In the genomic region with DNA sequence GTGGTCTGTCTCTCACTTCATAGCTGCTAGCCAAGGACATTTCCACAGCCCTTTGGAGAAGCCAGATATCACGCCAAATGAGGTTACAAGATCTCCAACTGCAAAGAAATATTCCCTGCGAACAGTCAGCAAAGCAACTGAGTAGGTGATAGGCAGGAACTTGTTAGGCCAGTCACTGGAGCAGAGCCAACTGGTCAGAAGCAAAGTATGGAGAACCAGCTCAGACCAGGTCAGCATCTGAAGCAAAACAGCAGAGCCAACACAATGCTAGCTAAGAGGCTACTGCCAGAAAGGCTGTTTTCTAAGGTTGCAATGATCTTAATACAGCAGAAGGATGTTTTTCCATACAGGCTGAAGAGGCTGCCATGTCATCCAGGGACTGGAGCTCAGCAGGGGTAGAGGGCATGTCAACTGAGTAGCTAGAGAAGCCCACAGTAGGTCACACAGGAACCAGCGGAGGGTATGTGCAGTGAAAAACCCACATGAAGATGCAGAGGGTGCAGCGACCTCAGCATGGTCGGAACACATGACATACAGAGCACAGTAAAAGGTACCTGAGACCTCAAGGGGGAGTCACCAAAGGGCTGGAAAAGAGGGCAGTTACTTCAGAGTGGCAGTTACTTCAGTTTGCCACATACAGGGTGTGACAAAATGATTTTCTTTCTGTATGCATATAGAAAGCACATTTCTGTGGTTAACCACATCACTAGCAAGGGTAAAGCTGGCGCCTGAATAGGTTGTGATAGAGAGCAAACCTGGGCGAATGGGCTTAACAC, we compare ENCODE assay signal across 10 cellular contexts. TPM values are rescaled to one million over a fixed set of nuclear protein-coding genes. Genes with fewer than 3 reads are reported as not detected.
A peak's percentile ranks its signal among the peaks of the same experiment; 100 is the strongest.
DNase-seq lines count a peak whose midpoint lies in the region; ATAC-seq and TF ChIP-seq lines count a peak whose summit lies in the region.
"Had no signal": no experiment of that assay in that cellular context is flagged by ENCODE, and none has a peak within 500 bp of the region (broad histone marks: within the 10 kb centered on the region; RNA-seq: fewer than 3 reads in every experiment).

No MANE protein-coding gene starts in this region.

- 79% methylated on average over 6 of the region's 7 CpGs for WGBS in SK-N-SH (ENCODE audit: low lambda C conversion rate)

- 0 out of 2 replicates have a peak, but pooled peaks have one; percentile 16 for ATAC-seq in HCT116
- ATAC-seq in HG02884 (IDR thresholded peaks at IDR 0.05; ENCODE audit: unreplicated experiment): no peak

- TF ChIP-seq CTCF in HCT116 (IDR thresholded peaks at IDR 0.05 in 2 of 3, conservative IDR thresholded peaks at IDR 0.05 in 1 of 3; ENCODE audit: borderline replicate concordance in 1 of 3, insufficient read depth in 1 of 3, low read depth in 2 of 3, low read length in 2 of 3): no peak
- TF ChIP-seq CTCF in uterus (IDR thresholded peaks at IDR 0.05): no peak
- TF ChIP-seq CTCF in SK-N-SH (IDR thresholded peaks at IDR 0.05): no peak

- H3K9me3 Mint-ChIP-seq in T-helper 2 cell treated with Interferon-gamma antibody and Interleukin-4, amounts not matched to agents 5 μg/mL and 100 μg/mL, for 36 hours: no peaks in the 10 kb centered on the region
- H3K9me3 Mint-ChIP-seq: nephron progenitor cell had no signal

- no peak overlapping the region for H3K4me2 ChIP-seq in HCT116 (ENCODE audit: low read length)
- H3K4me2 ChIP-seq in SK-N-SH: no peak overlapping the region

- peak overlapping the region; percentile 85 for H3K4me3 Mint-ChIP-seq in T-helper 2 cell treated with Interferon-gamma antibody and Interleukin-4, amounts not matched to agents 5 μg/mL and 100 μg/mL, for 36 hours
- H3K4me3 Mint-ChIP-seq: nephron progenitor cell had no signal

- H3K9ac ChIP-seq in HCT116 (ENCODE audit: low read length) (no peak overlapping the region), SK-N-SH (no peak overlapping the region)

- TF ChIP-seq RAD21 in HCT116 (IDR thresholded peaks at IDR 0.05; ENCODE audit: low read depth): no peak
- TF ChIP-seq RAD21 in SK-N-SH (IDR thresholded peaks at IDR 0.05; ENCODE audit: low read length): no peak

- H3K27me3 Mint-ChIP-seq in T-helper 2 cell treated with Interferon-gamma antibody and Interleukin-4, amounts not matched to agents 5 μg/mL and 100 μg/mL, for 36 hours (ENCODE audit: low read depth): no peaks in the 10 kb centered on the region

- H3K27me3 ChIP-seq in HCT116 (ENCODE audit: insufficient read depth, low read length) (no peaks in the 10 kb centered on the region), uterus (no peaks in the 10 kb centered on the region), SK-N-SH (ENCODE audit: insufficient read depth) (no peaks in the 10 kb centered on the region)

- RAD21 ChIA-PET in HCT116 (lab: Charles Lee; ENCODE audit: low non-redundant PET in 1 of 2, low total read pairs in 2 of 2, uncharacterized antibody in 2 of 2, unreplicated experiment in 2 of 2): no interaction called here

- H3K4me1 ChIP-seq in HCT116 (ENCODE audit: control insufficient read depth in 1 of 2, insufficient read depth in 2 of 2, low read length in 2 of 2): peaks cover 0 to 4% of the 10 kb centered on the region in 2 experiments; a peak in 1 of 4 replicates
- H3K4me1 ChIP-seq in uterus: no peaks in the 10 kb centered on the region
- peaks cover 0 to 13% of the 10 kb centered on the region in 2 experiments; a peak in 1 of 4 replicates for H3K4me1 ChIP-seq in SK-N-SH (ENCODE audit: control insufficient read depth in 1 of 2, insufficient read depth in 2 of 2, low read depth in 1 of 2, low read length in 1 of 2)

- H3K36me3 ChIP-seq in HCT116 (ENCODE audit: control insufficient read depth in 1 of 2, insufficient read depth in 2 of 2, low read length in 2 of 2) (peaks cover 20 to 28% of the 10 kb centered on the region in 2 experiments; a peak in 3 of 4 replicates), uterus (no peaks in the 10 kb centered on the region), SK-N-SH (replicated peaks in 1 of 2; ENCODE audit: control insufficient read depth in 1 of 2, insufficient read depth in 2 of 2, low read length in 1 of 2) (peaks cover 0 to 2% of the 10 kb centered on the region in 2 experiments)

- POLR2A ChIA-PET in HCT116 (lab: Charles Lee): interaction anchor here (0.6 to 1.4 kb wide), 2 partner anchors 10 to 603 kb away, joined by 3 read pairs; no protein-coding TSS in a partner anchor
- POLR2A ChIA-PET in SK-N-SH (lab: Yijun Ruan, JAX): no interaction called here

- H3K9me2 ChIP-seq in HCT116 (ENCODE audit: insufficient read depth): no peaks in the 10 kb centered on the region
- H3K9me2 ChIP-seq in SK-N-SH: no peaks in the 10 kb centered on the region

- DNase-seq in HCT116 (ENCODE audit: low read depth, low spot score) (no peak), uterus (no peak), dedifferentiated amniotic fluid mesenchymal stem cell (ENCODE audit: extremely low spot score) (no peak), SK-N-SH (no peak)
- DNase-seq in T-helper 2 cell treated with Interferon-gamma antibody and Interleukin-4, amounts not matched to agents 5 μg/mL and 100 μg/mL, for 36 hours (ENCODE audit: low spot score): peak; percentile 77
- DNase-seq in activated naive CD4-positive, alpha-beta T cell treated with anti-CD3 and anti-CD28 coated beads, Interleukin-2, amount 50 U/mL, for 16 hours: peak; percentile 60
- peak; percentile 45 for DNase-seq in stimulated activated CD8-positive, alpha-beta memory T cell treated with anti-CD3 and anti-CD28 coated beads, Interleukin-12 subunit alpha, Interleukin-12 subunit beta, amount 100 ng/mL, for 1 hour (ENCODE audit: low read depth)
- DNase-seq: nephron progenitor cell had no signal

- peak overlapping the region; percentile 93 for H3K27ac Mint-ChIP-seq in T-helper 2 cell treated with Interferon-gamma antibody and Interleukin-4, amounts not matched to agents 5 μg/mL and 100 μg/mL, for 36 hours
- H3K27ac Mint-ChIP-seq: nephron progenitor cell had no signal

- peaks cover 73% of the 10 kb centered on the region for H3K4me1 Mint-ChIP-seq in T-helper 2 cell treated with Interferon-gamma antibody and Interleukin-4, amounts not matched to agents 5 μg/mL and 100 μg/mL, for 36 hours (ENCODE audit: low read depth)
- H3K4me1 Mint-ChIP-seq: nephron progenitor cell had no signal

- no peaks in the 10 kb centered on the region for H3F3A ChIP-seq in SK-N-SH (replicated peaks; ENCODE audit: insufficient read depth)

- CTCF ChIA-PET in HCT116 (lab: Charles Lee) (interaction anchor here (1.4 to 1.8 kb wide), 4 partner anchors 8 to 76 kb away, joined by 3 to 9 read pairs (median 6); no protein-coding TSS in a partner anchor), SK-N-SH (lab: Yijun Ruan, JAX) (interaction anchor here (0.6 to 14.3 kb wide), 15 partner anchors 8 to 368 kb away, joined by 3 to 150 read pairs (median 7); a partner anchor contains a TSS)

- intact Hi-C loops in HCT116 (cut with micrococcal nuclease) (loop anchor here (10.0 kb wide), 1 partner anchor 656 kb away; no protein-coding TSS in a partner anchor), uterus (cut with DNase I; ENCODE audit: low total_unique reads) (no loop called here)

- H3K27ac ChIP-seq in HCT116 (ENCODE audit: low read depth, low read length): no peak overlapping the region
- H3K27ac ChIP-seq in uterus: no peak overlapping the region
- H3K27ac ChIP-seq in SK-N-SH (ENCODE audit: low read depth in 2 of 2, low read length in 1 of 2): no peak overlapping the region

- H3K9me3 ChIP-seq in HCT116 (ENCODE audit: control insufficient read depth in 1 of 2, insufficient read depth in 1 of 2, low read depth in 1 of 2, low read length in 2 of 2) (no peaks in the 10 kb centered on the region), uterus (no peaks in the 10 kb centered on the region), SK-N-SH (no peaks in the 10 kb centered on the region)

- BruUV-seq in HCT116 (replicated peaks; lab: Mats Ljungman, UMichigan): no TSS peak

- H3K79me2 ChIP-seq in HCT116 (ENCODE audit: insufficient read depth, low read length): no peaks in the 10 kb centered on the region
- H3K79me2 ChIP-seq in SK-N-SH (ENCODE audit: insufficient read depth): no peaks in the 10 kb centered on the region

- TF ChIP-seq EP300 in SK-N-SH (IDR thresholded peaks at IDR 0.05; ENCODE audit: borderline replicate concordance in 1 of 2, low read depth in 1 of 2, low read length in 1 of 2): no peak

- H3K4me3 ChIP-seq in HCT116 (replicated peaks in 1 of 2; ENCODE audit: low read depth in 1 of 2, low read length in 2 of 2) (no peak overlapping the region), uterus (no peak overlapping the region), SK-N-SH (ENCODE audit: low read depth in 2 of 2, low read length in 1 of 2) (no peak overlapping the region)

- H2AFZ ChIP-seq in HCT116 (ENCODE audit: low read depth, low read length, poor library complexity, severe bottlenecking) (no peak overlapping the region), SK-N-SH (ENCODE audit: low read depth) (no peak overlapping the region)

- peaks cover 48% of the 10 kb centered on the region for H3K36me3 Mint-ChIP-seq in T-helper 2 cell treated with Interferon-gamma antibody and Interleukin-4, amounts not matched to agents 5 μg/mL and 100 μg/mL, for 36 hours (ENCODE audit: low read depth)

- no peak for TF ChIP-seq POLR2A in HCT116 (IDR thresholded peaks at IDR 0.05; ENCODE audit: borderline replicate concordance, extremely low read depth, insufficient read depth, insufficient read length)
- TF ChIP-seq POLR2A in uterus (IDR thresholded peaks at IDR 0.05): no peak

- H4K20me1 ChIP-seq in HCT116 (ENCODE audit: insufficient read depth) (no peaks in the 10 kb centered on the region), SK-N-SH (ENCODE audit: insufficient read depth) (no peaks in the 10 kb centered on the region)

RNA-seq across cellular contexts. Expression of a gene that starts 8.9 kb away (rescaled TPM):
- total RNA-seq in HCT116 (2021; ENCODE audit: unreplicated experiment): 30.9 TPM
- polyA plus RNA-seq in HCT116 (2012): 13.2 and 17.0 TPM in 2 replicates
- 10 to 100 TPM in 2 of 4 donors, 1 to 10 TPM in 2; 7.6 to 19.5 (median 13.8) TPM for total RNA-seq in uterus
- 8.8 and 15.5 TPM in 2 replicates for polyA plus RNA-seq in SK-N-SH (2012; rRNA removed)
- 1.3 and 1.4 TPM in 2 replicates for polyA plus RNA-seq in SK-N-SH (2012; cell fraction: cytosol; rRNA removed)
- 99.1 and 129 TPM in 2 replicates for polyA plus RNA-seq in SK-N-SH (2012; cell fraction: nucleus; rRNA removed)

RNA-seq across cellular contexts. Expression of a gene that starts 18.9 kb away (rescaled TPM):
- 243 TPM for total RNA-seq in HCT116 (2021; ENCODE audit: unreplicated experiment)
- 253 and 361 TPM in 2 replicates for polyA plus RNA-seq in HCT116 (2012)
- total RNA-seq in uterus: 100 to 1,000 TPM in 2 of 4 donors, 10 to 100 TPM in 2; 78.3 to 134 (median 111) TPM
- polyA plus RNA-seq in SK-N-SH (2012; rRNA removed): 340 and 368 TPM in 2 replicates
- polyA plus RNA-seq in SK-N-SH (2012; cell fraction: cytosol; rRNA removed): 246 and 295 TPM in 2 replicates
- polyA plus RNA-seq in SK-N-SH (2012; cell fraction: nucleus; rRNA removed): 159 and 228 TPM in 2 replicates

RNA-seq across cellular contexts. Expression of a gene that starts 25.0 kb away (rescaled TPM):
- 67.2 TPM for total RNA-seq in HCT116 (2021; ENCODE audit: unreplicated experiment)
- 22.0 and 30.5 TPM in 2 replicates for polyA plus RNA-seq in HCT116 (2012)
- total RNA-seq in uterus: 10 to 100 TPM in 2 of 4 donors, 1 to 10 TPM in 2; 2.8 to 36.2 (median 13.6) TPM
- 8.1 and 11.0 TPM in 2 replicates for polyA plus RNA-seq in SK-N-SH (2012; rRNA removed)
- polyA plus RNA-seq in SK-N-SH (2012; cell fraction: cytosol; rRNA removed): 8.0 and 10.1 TPM in 2 replicates
- polyA plus RNA-seq in SK-N-SH (2012; cell fraction: nucleus; rRNA removed): 13.2 and 20.0 TPM in 2 replicates

RNA-seq across cellular contexts. Expression of a gene that starts 47.9 kb away (rescaled TPM):
- not detected for total RNA-seq in HCT116 (2021; ENCODE audit: unreplicated experiment)
- 0.35 and 0.49 TPM in 2 replicates for polyA plus RNA-seq in HCT116 (2012)
- under 1 TPM in 1 of 4 donors, not detected in 3; 0.28 TPM for total RNA-seq in uterus
- polyA plus RNA-seq in SK-N-SH (2012; rRNA removed): 0.18 and 0.28 TPM in 2 replicates
- 0.14 and 0.18 TPM in 2 replicates for polyA plus RNA-seq in SK-N-SH (2012; cell fraction: cytosol; rRNA removed)
- polyA plus RNA-seq in SK-N-SH (2012; cell fraction: nucleus; rRNA removed): 0.35 and 0.38 TPM in 2 replicates
- total RNA-seq: epithelial cell of proximal tubule had no signal

Comparison
In these comparisons a context has a peak if more than half of its experiments do, and no peak if none do; other contexts are left out.
1. DNase-seq: peak in T-helper 2 cell treated with Interferon-gamma antibody and Interleukin-4, amounts not matched to agents 5 μg/mL and 100 μg/mL, for 36 hours (single experiment), activated naive CD4-positive, alpha-beta T cell treated with anti-CD3 and anti-CD28 coated beads, Interleukin-2, amount 50 U/mL, for 16 hours (single experiment) and stimulated activated CD8-positive, alpha-beta memory T cell treated with anti-CD3 and anti-CD28 coated beads, Interleukin-12 subunit alpha, Interleukin-12 subunit beta, amount 100 ng/mL, for 1 hour (single experiment); none in HCT116 (single experiment), uterus (0 of 2), dedifferentiated amniotic fluid mesenchymal stem cell (single experiment) and SK-N-SH (single experiment).